15 cellular contexts compared by ENCODE assay signal in genomic region chr13:27636624-27637288, GRCh38. TPM values are rescaled to one million over a fixed set of nuclear protein-coding genes. Genes with fewer than 3 reads are reported as not detected.
DNase-seq lines count a peak whose midpoint lies in the region; ATAC-seq, FAIRE-seq and TF ChIP-seq lines count a peak whose summit lies in the region.
"Had no signal": no experiment of that assay in that cellular context is flagged by ENCODE, and none has a peak within 500 bp of the region (broad histone marks: within the 10 kb centered on the region; RNA-seq: fewer than 3 reads in every experiment).

No MANE protein-coding gene starts in this region.

- no peak for TF ChIP-seq CTCF in kidney (IDR thresholded peaks at IDR 0.05; ENCODE audit: borderline replicate concordance, extremely low read depth, insufficient read depth)

- 43% methylated on average over 6 of the region's 6 CpGs for WGBS in urinary bladder

- H3K4me1 ChIP-seq in SJCRH30 (peaks cover 34% of the 10 kb centered on the region), urinary bladder (ENCODE audit: insufficient read depth) (no peaks in the 10 kb centered on the region), kidney (ENCODE audit: control insufficient read depth in 1 of 2, insufficient read depth in 1 of 2, low read depth in 1 of 2, low read length in 2 of 2) (peaks cover 4 to 18% of the 10 kb centered on the region in 2 donors)

- intact Hi-C loops in kidney (cut with DNase I), result no loop called here

- no peak overlapping the region for H3K4me3 Mint-ChIP-seq in activated naive CD4-positive, alpha-beta T cell treated with anti-CD3 and anti-CD28 coated beads, Interleukin-2, amount 50 U/mL, for 24 hours
- H3K4me3 Mint-ChIP-seq: dendritic cell treated with granulocyte-macrophage colony-stimulating factor and Interleukin-4, amounts not matched to agents 40 ng/mL and 50 ng/mL, for 4 days had no signal

- H3K27ac ChIP-seq in SJCRH30 (peak overlapping the region; percentile 44), urinary bladder (ENCODE audit: low read depth) (peak overlapping the region; percentile 10), kidney (ENCODE audit: low read depth in 2 of 2, low read length in 2 of 2) (no peak overlapping the region)
- H3K27ac ChIP-seq: gastrocnemius medialis had no signal

- ATAC-seq in HG02885 (IDR thresholded peaks at IDR 0.05; ENCODE audit: poor library complexity, unreplicated experiment), result no peak
- ATAC-seq: gastrocnemius medialis had no signal

- H3K9me3 ChIP-seq in SJCRH30 (replicated peaks), result no peaks in the 10 kb centered on the region
- no peaks in the 10 kb centered on the region for H3K9me3 ChIP-seq in kidney (ENCODE audit: control insufficient read depth in 1 of 2, low read length in 2 of 2)
- H3K9me3 ChIP-seq: gastrocnemius medialis, MG63 had no signal

- H3K4me3 ChIP-seq in SJCRH30, result peak overlapping the region; percentile 15
- no peak overlapping the region for H3K4me3 ChIP-seq in urinary bladder (ENCODE audit: low read depth, low read length)
- no peak overlapping the region for H3K4me3 ChIP-seq in kidney (ENCODE audit: low read length in 2 of 2)
- H3K4me3 ChIP-seq: gastrocnemius medialis, MG63 had no signal

- no peak for FAIRE-seq in kidney (lab: Jason Lieb, UNC)
- FAIRE-seq: urothelium cell line had no signal

- peaks cover 16% of the 10 kb centered on the region for H3K36me3 Mint-ChIP-seq in activated naive CD4-positive, alpha-beta T cell treated with anti-CD3 and anti-CD28 coated beads, Interleukin-2, amount 50 U/mL, for 24 hours

- H3K9ac ChIP-seq in kidney (ENCODE audit: low read length in 2 of 2), result no peak overlapping the region

- DNase-seq in activated naive CD4-positive, alpha-beta T cell treated with Interleukin-2 at 50 U/mL for 16 hours, result no peak
- peak; percentile 63 to 88 for DNase-seq in SJCRH30
- DNase-seq in erythroblast (lab: John Stamatoyannopoulos, UW), result peak; percentile 24 to 40
- DNase-seq in kidney, result no peak
- no peak for DNase-seq in mesenteric fat pad (ENCODE audit: low spot score)
- DNase-seq: DMS79, gastrocnemius medialis, MG63, NCI-H510A treated with DMSO at 0.1 percent for 48 hours had no signal

- H3K27me3 ChIP-seq in SJCRH30, result no peaks in the 10 kb centered on the region
- H3K27me3 ChIP-seq: gastrocnemius medialis, MG63 had no signal

- TF ChIP-seq POLR2A in erythroblast (IDR thresholded peaks at IDR 0.05; ENCODE audit: low read length), result no peak

- H3K27me3 Mint-ChIP-seq in activated naive CD4-positive, alpha-beta T cell treated with anti-CD3 and anti-CD28 coated beads, Interleukin-2, amount 50 U/mL, for 24 hours, result no peaks in the 10 kb centered on the region
- H3K27me3 Mint-ChIP-seq: dendritic cell treated with granulocyte-macrophage colony-stimulating factor and Interleukin-4, amounts not matched to agents 40 ng/mL and 50 ng/mL, for 4 days; progenitor cell of endocrine pancreas had no signal

- no peaks in the 10 kb centered on the region for H3K9me3 Mint-ChIP-seq in activated naive CD4-positive, alpha-beta T cell treated with anti-CD3 and anti-CD28 coated beads, Interleukin-2, amount 50 U/mL, for 24 hours
- H3K9me3 Mint-ChIP-seq: dendritic cell treated with granulocyte-macrophage colony-stimulating factor and Interleukin-4, amounts not matched to agents 40 ng/mL and 50 ng/mL, for 4 days had no signal

- H3K4me1 Mint-ChIP-seq in activated naive CD4-positive, alpha-beta T cell treated with anti-CD3 and anti-CD28 coated beads, Interleukin-2, amount 50 U/mL, for 24 hours, result peaks cover 66% of the 10 kb centered on the region

- peaks cover 15% of the 10 kb centered on the region; the same call in 1 of the 2 replicates for H3K36me3 ChIP-seq in SJCRH30
- no peaks in the 10 kb centered on the region for H3K36me3 ChIP-seq in urinary bladder (ENCODE audit: insufficient read depth)
- H3K36me3 ChIP-seq in kidney (ENCODE audit: control insufficient read depth in 1 of 2, insufficient read depth in 2 of 2, low read length in 2 of 2), result no peaks in the 10 kb centered on the region
- H3K36me3 ChIP-seq: gastrocnemius medialis had no signal

- H3K27ac Mint-ChIP-seq in activated naive CD4-positive, alpha-beta T cell treated with anti-CD3 and anti-CD28 coated beads, Interleukin-2, amount 50 U/mL, for 24 hours, result peak overlapping the region; percentile 18
- H3K27ac Mint-ChIP-seq: dendritic cell treated with granulocyte-macrophage colony-stimulating factor and Interleukin-4, amounts not matched to agents 40 ng/mL and 50 ng/mL, for 4 days; progenitor cell of endocrine pancreas had no signal

RNA-seq across cellular contexts. Expression of gene POLR1D, which starts 15.1 kb away (rescaled TPM):
- total RNA-seq in SJCRH30 (2014; rRNA removed; shearing (Covaris generic)), result 172 and 182 TPM in 2 replicates
- 64.5 TPM for total RNA-seq in urinary bladder
- 132 TPM for polyA plus RNA-seq in urinary bladder
- 72.8 TPM for total RNA-seq in kidney
- 124 TPM for polyA plus RNA-seq in kidney (ENCODE audit: insufficient read depth, low read depth, low replicate concordance)
- 63.0 TPM for total RNA-seq in mesenteric fat pad

RNA-seq across cellular contexts. Expression of gene LNX2, which starts 16.4 kb away (rescaled TPM):
- total RNA-seq in SJCRH30 (2014; rRNA removed; shearing (Covaris generic)), result 14.9 and 16.7 TPM in 2 replicates
- 11.6 TPM for total RNA-seq in urinary bladder
- polyA plus RNA-seq in urinary bladder, result 4.8 TPM
- total RNA-seq in kidney, result 13.8 TPM
- 5.6 TPM for polyA plus RNA-seq in kidney (ENCODE audit: insufficient read depth, low read depth, low replicate concordance)
- 4.0 TPM for total RNA-seq in mesenteric fat pad

Comparison
In these comparisons a context has a peak if more than half of its experiments do, and no peak if none do; other contexts are left out.
1. DNase-seq: peak in SJCRH30 (2 of 2) and erythroblast (2 of 2); none in activated naive CD4-positive, alpha-beta T cell treated with Interleukin-2 at 50 U/mL for 16 hours (single experiment), kidney (single experiment) and mesenteric fat pad (single experiment).
2. H3K27ac ChIP-seq: peak in SJCRH30 (single experiment) and urinary bladder (single experiment); none in kidney (0 of 2).